28 cellular contexts compared by ENCODE assay signal in the genomic region with DNA sequence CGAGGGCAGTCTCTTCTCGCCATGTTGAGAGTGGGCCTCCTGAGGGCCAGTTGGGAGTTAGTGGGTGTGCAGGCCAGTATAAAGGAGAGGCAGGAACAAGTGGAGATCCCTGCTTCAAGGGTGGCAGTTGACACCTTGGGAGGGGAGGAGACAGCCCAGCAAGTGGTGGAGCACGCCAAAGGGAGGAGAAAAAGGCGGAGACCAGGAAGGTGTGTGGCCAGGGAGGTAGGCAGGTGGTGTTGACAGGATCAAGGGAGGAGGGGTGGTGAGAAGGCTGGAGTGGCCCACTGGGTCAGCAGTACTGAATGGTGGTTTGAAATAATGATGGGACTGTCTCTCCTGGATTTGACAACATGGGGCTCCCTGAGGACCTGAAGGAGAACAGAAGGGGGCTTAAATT.
"Had no signal": no experiment of that assay in that cellular context is flagged by ENCODE, and none has a peak within 500 bp of the region (broad histone marks: within the 10 kb centered on the region; RNA-seq: fewer than 3 reads in every experiment).

No MANE protein-coding gene starts in this region.

- H3K27me3 Mint-ChIP-seq: activated B cell treated with CpG ODN at 0.5 μM for 24 hours; activated CD4-positive, alpha-beta T cell treated with anti-CD3 and anti-CD28 coated beads, Interleukin-2, amount 10 ng/mL, durations not matched to agents 24 days and 14 days; activated CD8-positive, alpha-beta memory T cell treated with anti-CD3 and anti-CD28 coated beads, Interleukin-2, amount 10 ng/mL, durations not matched to agents 7 days and 5 days; activated naive CD8-positive, alpha-beta T cell; activated T-helper 17 cell treated with anti-CD3 and anti-CD28 coated beads, Interleukin-2, amount 50 U/mL, for 72 hours had no signal

- H3K4me1 ChIP-seq: Peyer's patch had no signal

- FAIRE-seq: TTC549 had no signal

- H3K36me3 Mint-ChIP-seq: activated CD8-positive, alpha-beta memory T cell treated with anti-CD3 and anti-CD28 coated beads, Interleukin-2, amount 10 ng/mL, durations not matched to agents 7 days and 5 days; activated naive CD8-positive, alpha-beta T cell; T-cell had no signal

- H3K27ac ChIP-seq: brain microvascular endothelial cell, cardiac muscle cell, Peyer's patch had no signal

- H3K9me3 Mint-ChIP-seq: activated B cell treated with CpG ODN at 0.5 μM for 24 hours; activated CD4-positive, alpha-beta T cell treated with anti-CD3 and anti-CD28 coated beads, Interleukin-2, amount 10 ng/mL, durations not matched to agents 24 days and 14 days; activated naive CD4-positive, alpha-beta T cell treated with anti-CD3 and anti-CD28 coated beads for 36 hours; activated T-helper 17 cell treated with anti-CD3 and anti-CD28 coated beads, Interleukin-2, amount 50 U/mL, for 72 hours; T-cell had no signal

- DNase-seq: activated B cell treated with CpG ODN at 0.5 μM for 24 hours; activated CD4-positive, alpha-beta T cell treated with anti-CD3 and anti-CD28 coated beads for 1 hour; activated CD4-positive, alpha-beta T cell treated with anti-CD3 and anti-CD28 coated beads, Interleukin-2, amount 10 ng/mL, durations not matched to agents 24 days and 14 days; activated CD4-positive, alpha-beta T cell treated with anti-CD3 and anti-CD28 coated beads, Interleukin-2, amount 50 U/mL, for 48 hours; activated CD8-positive, alpha-beta memory T cell treated with anti-CD3 and anti-CD28 coated beads, Interleukin-2, amount 10 ng/mL, durations not matched to agents 7 days and 5 days; activated gamma-delta T cell; activated naive CD4-positive, alpha-beta T cell treated with anti-CD3 and anti-CD28 coated beads for 36 hours; activated T-cell treated with anti-CD3 and anti-CD28 coated beads, Interleukin-2, amount 50 U/mL, for 48 hours; amygdala; brain microvascular endothelial cell; Kasumi-1; KBM-7; NCI-H1048; NCI-H2029; NCI-H2107; NCI-H2171 treated with DMSO at 0.1 percent for 48 hours; NCI-H226; NCI-H526; NCI-H82; Peyer's patch; SHP77 treated with DMSO at 0.1 percent for 48 hours; T-cell; T-helper 2 cell; T1000 had no signal

- H3K27ac Mint-ChIP-seq: activated B cell treated with CpG ODN at 0.5 μM for 24 hours; activated CD4-positive, alpha-beta T cell treated with anti-CD3 and anti-CD28 coated beads, Interleukin-2, amount 10 ng/mL, durations not matched to agents 24 days and 14 days; activated CD8-positive, alpha-beta memory T cell treated with anti-CD3 and anti-CD28 coated beads, Interleukin-2, amount 10 ng/mL, durations not matched to agents 7 days and 5 days; activated naive CD4-positive, alpha-beta T cell treated with anti-CD3 and anti-CD28 coated beads for 36 hours; activated naive CD8-positive, alpha-beta T cell; activated T-helper 17 cell treated with anti-CD3 and anti-CD28 coated beads, Interleukin-2, amount 50 U/mL, for 72 hours; T-cell had no signal

- ATAC-seq: activated CD8-positive, alpha-beta memory T cell treated with anti-CD3 and anti-CD28 coated beads, Interleukin-2, amount 10 ng/mL, durations not matched to agents 7 days and 5 days; activated T-helper 17 cell treated with anti-CD3 and anti-CD28 coated beads, Interleukin-2, amount 50 U/mL, for 72 hours; T-cell had no signal

- H3K4me3 Mint-ChIP-seq: activated B cell treated with CpG ODN at 0.5 μM for 24 hours; activated CD4-positive, alpha-beta T cell treated with anti-CD3 and anti-CD28 coated beads, Interleukin-2, amount 10 ng/mL, durations not matched to agents 24 days and 14 days; activated CD8-positive, alpha-beta memory T cell treated with anti-CD3 and anti-CD28 coated beads, Interleukin-2, amount 10 ng/mL, durations not matched to agents 7 days and 5 days; activated naive CD4-positive, alpha-beta T cell treated with anti-CD3 and anti-CD28 coated beads for 36 hours; activated naive CD8-positive, alpha-beta T cell; activated T-helper 17 cell treated with anti-CD3 and anti-CD28 coated beads, Interleukin-2, amount 50 U/mL, for 72 hours; T-cell had no signal

- H3K4me3 ChIP-seq: cardiac muscle cell, Peyer's patch had no signal

- H3K36me3 ChIP-seq: brain microvascular endothelial cell, cardiac muscle cell, Peyer's patch had no signal

- H3K4me1 Mint-ChIP-seq: activated B cell treated with CpG ODN at 0.5 μM for 24 hours; activated T-helper 17 cell treated with anti-CD3 and anti-CD28 coated beads, Interleukin-2, amount 50 U/mL, for 72 hours had no signal

- H3K27me3 ChIP-seq: brain microvascular endothelial cell, cardiac muscle cell, Peyer's patch had no signal

- H3K9me3 ChIP-seq: Peyer's patch had no signal
